ENCODE assay signal across 1 cellular context in the genomic region with DNA sequence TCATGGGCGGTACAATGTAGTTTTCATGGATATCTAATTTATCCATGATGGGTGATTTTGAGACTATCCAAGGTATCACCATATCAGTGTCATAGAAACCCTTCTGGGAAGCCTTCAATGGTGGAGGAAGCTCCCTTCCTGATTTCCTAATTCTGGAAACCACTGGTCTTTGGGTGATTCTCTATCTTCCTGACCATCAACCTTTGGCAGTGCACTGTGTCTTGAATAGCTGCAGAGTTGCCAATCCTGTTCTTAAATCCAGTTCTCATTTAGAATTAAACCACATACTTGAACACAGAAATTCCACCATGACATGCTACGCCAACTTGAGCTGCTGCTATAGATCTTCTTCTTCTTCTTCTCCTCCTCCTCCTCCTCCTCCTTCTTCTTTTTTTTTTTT.
TF ChIP-seq lines count a peak whose summit lies in the region.

No MANE protein-coding gene starts in this region.

TF ChIP-seq in IMR-90, 13 proteins besides CTCF, POLR2A, EP300 and RAD21 (continued from another document):
- TF ChIP-seq, protein P1, sequence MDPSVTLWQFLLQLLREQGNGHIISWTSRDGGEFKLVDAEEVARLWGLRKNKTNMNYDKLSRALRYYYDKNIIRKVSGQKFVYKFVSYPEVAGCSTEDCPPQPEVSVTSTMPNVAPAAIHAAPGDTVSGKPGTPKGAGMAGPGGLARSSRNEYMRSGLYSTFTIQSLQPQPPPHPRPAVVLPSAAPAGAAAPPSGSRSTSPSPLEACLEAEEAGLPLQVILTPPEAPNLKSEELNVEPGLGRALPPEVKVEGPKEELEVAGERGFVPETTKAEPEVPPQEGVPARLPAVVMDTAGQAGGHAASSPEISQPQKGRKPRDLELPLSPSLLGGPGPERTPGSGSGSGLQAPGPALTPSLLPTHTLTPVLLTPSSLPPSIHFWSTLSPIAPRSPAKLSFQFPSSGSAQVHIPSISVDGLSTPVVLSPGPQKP (IDR thresholded peaks at IDR 0.05; ENCODE audit: borderline replicate concordance, low read depth, low read length): no peak
- TF ChIP-seq BHLHE40 (IDR thresholded peaks at IDR 0.05; ENCODE audit: low read depth, low read length) (no peak), CEBPB (IDR thresholded peaks at IDR 0.05; ENCODE audit: low read depth, low read length) (no peak), MAZ (IDR thresholded peaks at IDR 0.05; ENCODE audit: borderline replicate concordance, low read depth, low read length) (no peak), FOS (IDR thresholded peaks at IDR 0.05; ENCODE audit: low read depth, low read length) (no peak), NFE2L2 (IDR thresholded peaks at IDR 0.05; ENCODE audit: low read depth, low read length) (no peak), MAFK (IDR thresholded peaks at IDR 0.05; ENCODE audit: low read depth, low read length) (no peak), MXI1 (IDR thresholded peaks at IDR 0.05; ENCODE audit: borderline replicate concordance, low read depth, low read length) (no peak), RFX5 (IDR thresholded peaks at IDR 0.05; ENCODE audit: low read depth, low read length) (no peak)
- TF ChIP-seq, protein P2, sequence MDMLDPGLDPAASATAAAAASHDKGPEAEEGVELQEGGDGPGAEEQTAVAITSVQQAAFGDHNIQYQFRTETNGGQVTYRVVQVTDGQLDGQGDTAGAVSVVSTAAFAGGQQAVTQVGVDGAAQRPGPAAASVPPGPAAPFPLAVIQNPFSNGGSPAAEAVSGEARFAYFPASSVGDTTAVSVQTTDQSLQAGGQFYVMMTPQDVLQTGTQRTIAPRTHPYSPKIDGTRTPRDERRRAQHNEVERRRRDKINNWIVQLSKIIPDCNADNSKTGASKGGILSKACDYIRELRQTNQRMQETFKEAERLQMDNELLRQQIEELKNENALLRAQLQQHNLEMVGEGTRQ (IDR thresholded peaks at IDR 0.05; ENCODE audit: low read depth, low read length): no peak
